ENCODE assay signal across 1 cellular context in genomic region chr13:24106429-24106828, GRCh38.
A peak's percentile ranks its signal among the peaks of the same experiment; 100 is the strongest.
TF ChIP-seq lines count a peak whose summit lies in the region.

No MANE protein-coding gene starts in this region.

TF ChIP-seq in HepG2, 621 proteins besides CTCF, POLR2A, EP300 and RAD21 (continues in another document):
- peak; percentile 71; the same call in 1 of the 2 replicates for TF ChIP-seq ZBED4 (CRISPR knock-in tag; IDR thresholded peaks at IDR 0.05; ENCODE audit: borderline replicate concordance)
- TF ChIP-seq RARA (CRISPR knock-in tag; IDR thresholded peaks at IDR 0.05), result peak; percentile 94
- TF ChIP-seq NCOR1 (IDR thresholded peaks at IDR 0.05; ENCODE audit: borderline replicate concordance, low read length), result peak; percentile 76; the same call in 1 of the 2 replicates
- 0 out of 2 replicates have a peak, but pooled peaks have one; percentile 24 for TF ChIP-seq NCOA2 (CRISPR knock-in tag; IDR thresholded peaks at IDR 0.05)
- 0 out of 2 replicates have a peak, but pooled peaks have one; percentile 34 for TF ChIP-seq RFXAP (CRISPR knock-in tag; IDR thresholded peaks at IDR 0.05; ENCODE audit: borderline replicate concordance)
- peak; percentile 74 for TF ChIP-seq SKIL (CRISPR knock-in tag; IDR thresholded peaks at IDR 0.05; ENCODE audit: borderline replicate concordance)
- peak; percentile 26; the same call in 1 of the 2 replicates for TF ChIP-seq MAX (IDR thresholded peaks at IDR 0.05)
- peak; percentile 12; the same call in 1 of the 2 replicates for TF ChIP-seq ZMYM3 (CRISPR knock-in tag; IDR thresholded peaks at IDR 0.05)
- TF ChIP-seq ZNF160 (CRISPR knock-in tag; IDR thresholded peaks at IDR 0.05), result no peak
- peak; percentile 20; the same call in 1 of the 2 replicates for TF ChIP-seq STAG1 (CRISPR knock-in tag; IDR thresholded peaks at IDR 0.05)
- TF ChIP-seq SKI (IDR thresholded peaks at IDR 0.05; ENCODE audit: partially characterized antibody), result peak; percentile 91
- no peak for TF ChIP-seq ZNF800 (CRISPR knock-in tag; IDR thresholded peaks at IDR 0.05)
- TF ChIP-seq RXRA (CRISPR knock-in tag; IDR thresholded peaks at IDR 0.05), result peak; percentile 70; the same call in 1 of the 2 replicates
- no peak for TF ChIP-seq ZNF879 (CRISPR knock-in tag; IDR thresholded peaks at IDR 0.05)
- no peak for TF ChIP-seq ZNF350 (CRISPR knock-in tag; IDR thresholded peaks at IDR 0.05; ENCODE audit: borderline replicate concordance, low read depth)
- TF ChIP-seq CERS6 (CRISPR knock-in tag; IDR thresholded peaks at IDR 0.05), result no peak
- 0 out of 2 replicates have a peak, but pooled peaks have one; percentile 13 for TF ChIP-seq HOXA3 (CRISPR knock-in tag; IDR thresholded peaks at IDR 0.05)
- no peak for TF ChIP-seq ZNF83 (CRISPR knock-in tag; IDR thresholded peaks at IDR 0.05; ENCODE audit: borderline replicate concordance)
- peak; percentile 29; the same call in 1 of the 2 replicates for TF ChIP-seq ISL2 (CRISPR knock-in tag; IDR thresholded peaks at IDR 0.05)
- TF ChIP-seq NR2F6 (IDR thresholded peaks at IDR 0.05), result peak; percentile 47; the same call in 1 of the 2 replicates
- peak; percentile 65 for TF ChIP-seq NR2F6 (CRISPR knock-in tag; IDR thresholded peaks at IDR 0.05)
- TF ChIP-seq PHF21A (CRISPR knock-in tag; IDR thresholded peaks at IDR 0.05), result 0 out of 2 replicates have a peak, but pooled peaks have one; percentile 38
- TF ChIP-seq MYC (CRISPR knock-in tag; IDR thresholded peaks at IDR 0.05; ENCODE audit: borderline replicate concordance), result peak; percentile 44; the same call in 1 of the 2 replicates
- TF ChIP-seq ZMYM2 (CRISPR knock-in tag; IDR thresholded peaks at IDR 0.05), result no peak
- TF ChIP-seq HDAC2 (CRISPR knock-in tag; IDR thresholded peaks at IDR 0.05), result 0 out of 2 replicates have a peak, but pooled peaks have one; percentile 33
- peak; percentile 48 for TF ChIP-seq ZNF331 (CRISPR knock-in tag; IDR thresholded peaks at IDR 0.05)
- 0 out of 2 replicates have a peak, but pooled peaks have one; percentile 18 for TF ChIP-seq MNT (IDR thresholded peaks at IDR 0.05)
- TF ChIP-seq SOX13 (IDR thresholded peaks at IDR 0.05), result no peak
- TF ChIP-seq SOX13 (CRISPR knock-in tag; conservative IDR thresholded peaks at IDR 0.05 in 1 of 2, IDR thresholded peaks at IDR 0.05 in 1 of 2), result peak in 1 of 2 experiments; percentile 89; a peak in 2 of 4 replicates
- TF ChIP-seq ZNF839 (CRISPR knock-in tag; IDR thresholded peaks at IDR 0.05; ENCODE audit: borderline replicate concordance), result no peak
- peak; percentile 49; the same call in 1 of the 2 replicates for TF ChIP-seq FOXA3 (CRISPR knock-in tag; IDR thresholded peaks at IDR 0.05)
- no peak for TF ChIP-seq SP5 (CRISPR knock-in tag; IDR thresholded peaks at IDR 0.05; ENCODE audit: borderline replicate concordance, low read depth)
- TF ChIP-seq ZBTB43 (CRISPR knock-in tag; conservative IDR thresholded peaks at IDR 0.05), result 0 out of 2 replicates have a peak, but pooled peaks have one; percentile 62
- no peak for TF ChIP-seq REPIN1 (CRISPR knock-in tag; IDR thresholded peaks at IDR 0.05; ENCODE audit: borderline replicate concordance, low read depth)
- TF ChIP-seq ZFX (CRISPR knock-in tag; IDR thresholded peaks at IDR 0.05; ENCODE audit: low read depth), result 0 out of 2 replicates have a peak, but pooled peaks have one; percentile 25
- peak; percentile 39; the same call in 1 of the 2 replicates for TF ChIP-seq PATZ1 (CRISPR knock-in tag; IDR thresholded peaks at IDR 0.05)
- TF ChIP-seq CREM (IDR thresholded peaks at IDR 0.05), result 0 out of 2 replicates have a peak, but pooled peaks have one; percentile 13
- no peak for TF ChIP-seq CREM (CRISPR knock-in tag; IDR thresholded peaks at IDR 0.05)
- peak; percentile 82 for TF ChIP-seq HMG20A (CRISPR knock-in tag; IDR thresholded peaks at IDR 0.05; ENCODE audit: borderline replicate concordance)
- TF ChIP-seq TBL1XR1 (IDR thresholded peaks at IDR 0.05; ENCODE audit: borderline replicate concordance, low read length, partially characterized antibody), result peak; percentile 91
- TF ChIP-seq FOXP1 (IDR thresholded peaks at IDR 0.05), result no peak
- TF ChIP-seq FOXP1 (CRISPR knock-in tag; IDR thresholded peaks at IDR 0.05), result peak; percentile 60; the same call in 1 of the 2 replicates
- TF ChIP-seq XRCC5 (optimal IDR thresholded peaks at IDR 0.05; ENCODE audit: low read length), result peak; percentile 35
- no peak for TF ChIP-seq ZSCAN9 (CRISPR knock-in tag; IDR thresholded peaks at IDR 0.05; ENCODE audit: borderline replicate concordance)
- TF ChIP-seq THAP7 (CRISPR knock-in tag; IDR thresholded peaks at IDR 0.05), result no peak
- TF ChIP-seq MEIS2 (CRISPR knock-in tag; IDR thresholded peaks at IDR 0.05), result peak; percentile 58; the same call in 1 of the 2 replicates
- no peak for TF ChIP-seq PCBP2 (optimal IDR thresholded peaks at IDR 0.05; ENCODE audit: low read depth, low read length, poor library complexity, severe bottlenecking)
- peak; percentile 80; the same call in 1 of the 2 replicates for TF ChIP-seq SOX5 (CRISPR knock-in tag; IDR thresholded peaks at IDR 0.05; ENCODE audit: borderline replicate concordance)
- peak; percentile 24; the same call in 1 of the 2 replicates for TF ChIP-seq ZGPAT (CRISPR knock-in tag; IDR thresholded peaks at IDR 0.05)
- TF ChIP-seq NBN (conservative IDR thresholded peaks at IDR 0.05), result no peak
- no peak for TF ChIP-seq ZBTB7A (CRISPR knock-in tag; IDR thresholded peaks at IDR 0.05)
- no peak for TF ChIP-seq GPN1 (CRISPR knock-in tag; IDR thresholded peaks at IDR 0.05; ENCODE audit: borderline replicate concordance)
